24 cellular contexts compared by ENCODE assay signal in the genomic region with DNA sequence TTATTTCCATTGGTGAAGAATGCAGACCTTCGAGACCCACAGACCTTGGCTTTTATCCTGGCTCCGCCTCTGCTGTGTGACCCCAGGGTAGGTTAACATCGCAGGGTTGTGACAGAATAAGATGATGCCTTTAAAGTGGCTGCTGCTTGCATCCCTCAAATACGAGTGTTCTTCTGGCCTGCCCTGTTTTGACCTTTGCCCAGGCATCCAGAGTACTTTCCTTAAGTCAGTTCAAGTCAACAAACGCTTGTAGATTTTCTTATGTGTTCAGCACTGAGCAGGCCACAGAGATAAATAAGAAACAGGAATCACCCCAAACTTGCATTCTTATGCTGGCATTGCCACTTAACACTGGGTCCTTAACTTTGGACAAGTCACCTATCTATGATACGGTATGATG. TPM values are rescaled to one million over a fixed set of nuclear protein-coding genes. Genes with fewer than 3 reads are reported as not detected.
"Had no signal": no experiment of that assay in that cellular context is flagged by ENCODE, and none has a peak within 500 bp of the region (broad histone marks: within the 10 kb centered on the region; RNA-seq: fewer than 3 reads in every experiment).

No MANE protein-coding gene starts in this region.

- FAIRE-seq: HepG2, K562 had no signal

- H3K9me3 ChIP-seq: MG63, Peyer's patch, SJCRH30 had no signal

- DNase-seq: MG63, NCI-H1092, NCI-H1105 treated with DMSO at 0.1 percent for 48 hours, NCI-H1417 treated with DMSO at 0.1 percent for 48 hours, NCI-H146, NCI-H1694 treated with DMSO at 0.1 percent for 48 hours, NCI-H1930, NCI-H2081, NCI-H2107, NCI-H2227 treated with DMSO at 0.1 percent for 48 hours, NCI-H524, NCI-H526 treated with DMSO at 0.1 percent for 48 hours, NCI-H774, OCI-M1, PC-9, Peyer's patch, SHP77 treated with DMSO at 0.1 percent for 48 hours, SJCRH30 had no signal

- H3K27ac ChIP-seq: KMS-11, PC-9, Peyer's patch, SJCRH30 had no signal

- H3K27me3 ChIP-seq: MG63, Peyer's patch, SJCRH30 had no signal

- H3K4me1 ChIP-seq: Peyer's patch had no signal

- H3K4me3 Mint-ChIP-seq: IgD-negative memory B cell had no signal

- H3K9ac ChIP-seq: KMS-11 had no signal

- H3K4me3 ChIP-seq: K562, MG63, PC-9, Peyer's patch, SJCRH30 had no signal

- H3K27ac Mint-ChIP-seq: IgD-negative memory B cell had no signal

- H3K4me2 ChIP-seq: KMS-11, PC-9 had no signal

- ATAC-seq: HepG2, K562, Right ventricle myocardium inferior had no signal

- H2AFZ ChIP-seq: PC-9 had no signal

RNA-seq across cellular contexts. Expression of gene GPR21, which starts 50.2 kb away (rescaled TPM):
- total RNA-seq: RPMI7951 had no signal
- polyA plus RNA-seq: IgD-negative memory B cell, K562 had no signal
